In genomic region chr16:12803203-12804093, GRCh38 we compare ENCODE assay signal across 1 cellular context.
TF ChIP-seq lines count a peak whose summit lies in the region.

Gene CPPED1 (minus strand): TSS chr16:12803887. CDS start chr16:12803776, 111 bp downstream.

TF ChIP-seq in GM12878, 131 proteins besides CTCF, POLR2A, EP300 and RAD21 (continued from another document and continues in another):
- TF ChIP-seq CHD2 (IDR thresholded peaks at IDR 0.05; ENCODE audit: borderline replicate concordance, low read depth, low read length) (peak; percentile 81; the same call in 1 of the 2 replicates), ZBTB4 (CRISPR knock-in tag; IDR thresholded peaks at IDR 0.05) (no peak), TARDBP (IDR thresholded peaks at IDR 0.05; ENCODE audit: borderline replicate concordance) (peak; percentile 88), JUND (IDR thresholded peaks at IDR 0.05; ENCODE audit: low read depth, low read length) (peak; percentile 10; the same call in 1 of the 2 replicates), FOXK2 (IDR thresholded peaks at IDR 0.05) (peak; percentile 63), KDM1A (IDR thresholded peaks at IDR 0.05; ENCODE audit: borderline replicate concordance) (no peak), ATF2 (IDR thresholded peaks at IDR 0.05; ENCODE audit: low read length) (no peak; the same call in 1 of the 2 replicates), YBX1 (IDR thresholded peaks at IDR 0.05) (no peak), ZSCAN29 (IDR thresholded peaks at IDR 0.05) (0 out of 2 replicates have a peak, but pooled peaks have one; percentile 8), RELB (IDR thresholded peaks at IDR 0.05; ENCODE audit: low read depth) (peak; percentile 94), BCL3 (IDR thresholded peaks at IDR 0.05; ENCODE audit: borderline replicate concordance, insufficient read depth, low read depth, low read length, poor library complexity, severe bottlenecking) (peak; percentile 26), STAT3 (IDR thresholded peaks at IDR 0.05; ENCODE audit: low read depth, low read length) (no peak), POLR2AphosphoS2 (IDR thresholded peaks at IDR 0.05; ENCODE audit: low read depth, low read length) (peak; percentile 82), IRF3 (IDR thresholded peaks at IDR 0.05) (peak; percentile 47; the same call in 1 of the 2 replicates), NRF1 (conservative IDR thresholded peaks at IDR 0.05; ENCODE audit: low read depth, low read length) (no peak; the same call in 1 of the 2 replicates), POLR2AphosphoS5 (IDR thresholded peaks at IDR 0.05; ENCODE audit: low read length) (peak; percentile 98), NR2F1 (conservative IDR thresholded peaks at IDR 0.05) (peak; percentile 97), CEBPZ (IDR thresholded peaks at IDR 0.05; ENCODE audit: low read depth, low read length) (no peak), CEBPB (IDR thresholded peaks at IDR 0.05; ENCODE audit: borderline replicate concordance in 1 of 2, low read depth in 2 of 2, low read length in 2 of 2) (no peak), ZNF384 (IDR thresholded peaks at IDR 0.05; ENCODE audit: borderline replicate concordance, low read depth, low read length) (no peak), MEF2A (IDR thresholded peaks at IDR 0.05; ENCODE audit: insufficient read depth, low read depth, low read length) (peak; percentile 31), ATF7 (IDR thresholded peaks at IDR 0.05; ENCODE audit: low read depth) (peak; percentile 60), POU2F2 (IDR thresholded peaks at IDR 0.05; ENCODE audit: borderline replicate concordance, low read depth, low read length) (peak; percentile 91), SKIL (IDR thresholded peaks at IDR 0.05; ENCODE audit: low read depth, poor library complexity, severe bottlenecking) (peak; percentile 45), RBBP5 (conservative IDR thresholded peaks at IDR 0.05) (no peak), MAX (IDR thresholded peaks at IDR 0.05; ENCODE audit: low read depth, low read length) (peak; percentile 43; the same call in 1 of the 2 replicates), ELK1 (IDR thresholded peaks at IDR 0.05; ENCODE audit: low read depth, low read length) (peak; percentile 65; the same call in 1 of the 2 replicates), IKZF2 (IDR thresholded peaks at IDR 0.05) (peak; percentile 68 to 77; a peak in 3 of 4 replicates), CUX1 (IDR thresholded peaks at IDR 0.05; ENCODE audit: insufficient replicate concordance, low read depth, low read length) (peak; percentile 93), GABPA (IDR thresholded peaks at IDR 0.05; ENCODE audit: low read depth) (peak; percentile 91), BMI1 (IDR thresholded peaks at IDR 0.05; ENCODE audit: borderline replicate concordance) (0 out of 2 replicates have a peak, but pooled peaks have one; percentile 14), MTA2 (IDR thresholded peaks at IDR 0.05; ENCODE audit: low read depth) (peak; percentile 59; the same call in 1 of the 2 replicates), RELA (IDR thresholded peaks at IDR 0.05; ENCODE audit: borderline replicate concordance, partially characterized antibody) (peak; percentile 82), ZNF274 (IDR thresholded peaks at IDR 0.05; ENCODE audit: insufficient read depth, insufficient read length) (no peak), SMARCA5 (IDR thresholded peaks at IDR 0.05) (peak; percentile 90), EZH2 (IDR thresholded peaks at IDR 0.05; ENCODE audit: borderline replicate concordance, control insufficient read depth, low read depth, low read length) (no peak), KLF5 (IDR thresholded peaks at IDR 0.05; ENCODE audit: partially characterized antibody) (peak; percentile 86)
